18 cellular contexts compared by ENCODE assay signal in genomic region chr6:142225115-142225514, GRCh38.
A peak's percentile ranks its signal among the peaks of the same experiment; 100 is the strongest.
DNase-seq lines count a peak whose midpoint lies in the region; ATAC-seq and TF ChIP-seq lines count a peak whose summit lies in the region.
"Had no signal": no experiment of that assay in that cellular context is flagged by ENCODE, and none has a peak within 500 bp of the region (broad histone marks: within the 10 kb centered on the region; RNA-seq: fewer than 3 reads in every experiment).

No MANE protein-coding gene starts in this region.

- no peak for DNase-seq in natural killer cell treated with Interleukin-12 subunit alpha and Interleukin-12 subunit beta and Interleukin-15 and Interleukin-18, amount 100 ng/mL, for 72 hours (ENCODE audit: low spot score)
- DNase-seq in natural killer cell (no peak), smooth muscle cell (lab: John Stamatoyannopoulos, UW; ENCODE audit: unreplicated experiment) (no peak), substantia nigra (lab: John Stamatoyannopoulos, UW) (no peak), dorsolateral prefrontal cortex (no peak), NCI-H1092 (lab: John Stamatoyannopoulos, UW) (no peak)
- DNase-seq: AML-193; CD4-positive, alpha-beta memory T cell; DMS153; DMS79; GDM1; H9 had no signal

- no peak overlapping the region for H3K4me3 ChIP-seq in iPS-15b (ENCODE audit: low read depth, low read length)
- H3K4me3 ChIP-seq in smooth muscle cell, result no peak overlapping the region
- no peak overlapping the region for H3K4me3 ChIP-seq in dorsolateral prefrontal cortex
- H3K4me3 ChIP-seq: A549, BLaER1 had no signal

- H3K9ac ChIP-seq in iPS-15b (ENCODE audit: low read depth, low read length), result peak overlapping the region; percentile 3
- no peak overlapping the region for H3K9ac ChIP-seq in smooth muscle cell (ENCODE audit: low read depth)
- H3K9ac ChIP-seq: BLaER1 had no signal

- H3K79me2 ChIP-seq in smooth muscle cell (ENCODE audit: low read depth), result no peaks in the 10 kb centered on the region

- peaks cover 3% of the 10 kb centered on the region for H3K9me3 Mint-ChIP-seq in natural killer cell treated with Interleukin-12 subunit alpha and Interleukin-12 subunit beta and Interleukin-15 and Interleukin-18, amount 100 ng/mL, for 72 hours
- peaks cover 2 to 4% of the 10 kb centered on the region in 2 donors for H3K9me3 Mint-ChIP-seq in natural killer cell

- peak overlapping the region; percentile 12 for H3K4me3 Mint-ChIP-seq in natural killer cell treated with Interleukin-12 subunit alpha and Interleukin-12 subunit beta and Interleukin-15 and Interleukin-18, amount 100 ng/mL, for 72 hours
- H3K4me3 Mint-ChIP-seq in natural killer cell, result no peak overlapping the region
- H3K4me3 Mint-ChIP-seq: CD14-positive monocyte; CD4-positive, alpha-beta memory T cell; H9 had no signal

- no peaks in the 10 kb centered on the region for H3K36me3 ChIP-seq in iPS-15b (ENCODE audit: control insufficient read depth, insufficient read depth, low read length)
- no peaks in the 10 kb centered on the region for H3K36me3 ChIP-seq in smooth muscle cell (ENCODE audit: low read depth)

- H3K27me3 Mint-ChIP-seq in natural killer cell treated with Interleukin-12 subunit alpha and Interleukin-12 subunit beta and Interleukin-15 and Interleukin-18, amount 100 ng/mL, for 72 hours, result peaks cover 0 to 5% of the 10 kb centered on the region in 2 donors
- peaks cover 0 to under 1% of the 10 kb centered on the region in 2 donors for H3K27me3 Mint-ChIP-seq in natural killer cell (ENCODE audit: low read depth in 2 of 2)
- H3K27me3 Mint-ChIP-seq: CD4-positive, alpha-beta memory T cell had no signal

- no peaks in the 10 kb centered on the region for H3K27me3 ChIP-seq in iPS-15b (ENCODE audit: control insufficient read depth, insufficient read depth, low read length)
- H3K27me3 ChIP-seq in smooth muscle cell (ENCODE audit: low read depth), result no peaks in the 10 kb centered on the region
- no peaks in the 10 kb centered on the region for H3K27me3 ChIP-seq in dorsolateral prefrontal cortex
- H3K27me3 ChIP-seq: BLaER1 had no signal

- H3K4me1 ChIP-seq in iPS-15b (ENCODE audit: control insufficient read depth, insufficient read depth, low read length), result no peaks in the 10 kb centered on the region
- no peaks in the 10 kb centered on the region for H3K4me1 ChIP-seq in smooth muscle cell (ENCODE audit: low read depth)
- H3K4me1 ChIP-seq: A549, BLaER1 had no signal

- H2AFZ ChIP-seq in smooth muscle cell (ENCODE audit: low read depth), result no peak overlapping the region

- no peak overlapping the region for H3K27ac ChIP-seq in smooth muscle cell (ENCODE audit: low read depth)
- H3K27ac ChIP-seq in substantia nigra (ENCODE audit: low read depth, low read length, poor library complexity, severe bottlenecking), result no peak overlapping the region
- H3K27ac ChIP-seq in dorsolateral prefrontal cortex, result no peak overlapping the region
- H3K27ac ChIP-seq: 22Rv1, A549, BLaER1 had no signal

- H3F3A ChIP-seq in smooth muscle cell (ENCODE audit: low read depth), result no peaks in the 10 kb centered on the region

- intact Hi-C loops in natural killer cell (cut with micrococcal nuclease), result no loop called here
- intact Hi-C loops in dorsolateral prefrontal cortex (cut with DNase I), result no loop called here

- H3K36me3 Mint-ChIP-seq in natural killer cell treated with Interleukin-12 subunit alpha and Interleukin-12 subunit beta and Interleukin-15 and Interleukin-18, amount 100 ng/mL, for 72 hours, result no peaks in the 10 kb centered on the region
- H3K36me3 Mint-ChIP-seq in natural killer cell, result no peaks in the 10 kb centered on the region

- peak overlapping the region; percentile 48 to 51 for H3K27ac Mint-ChIP-seq in natural killer cell treated with Interleukin-12 subunit alpha and Interleukin-12 subunit beta and Interleukin-15 and Interleukin-18, amount 100 ng/mL, for 72 hours
- no peak overlapping the region for H3K27ac Mint-ChIP-seq in natural killer cell
- H3K27ac Mint-ChIP-seq: CD14-positive monocyte; CD4-positive, alpha-beta memory T cell; H9 had no signal

- WGBS in smooth muscle cell (ENCODE audit: low lambda C conversion rate), result 25% methylated on average over 4 of the region's 4 CpGs

- H3K4me2 ChIP-seq in smooth muscle cell, result peak overlapping the region; percentile 26
- H3K4me2 ChIP-seq: A549, BLaER1 had no signal

- no peaks in the 10 kb centered on the region for H4K20me1 ChIP-seq in smooth muscle cell (ENCODE audit: low read depth)
- H4K20me1 ChIP-seq: BLaER1 had no signal

- peaks cover 3 to 5% of the 10 kb centered on the region in 2 donors for H3K4me1 Mint-ChIP-seq in natural killer cell treated with Interleukin-12 subunit alpha and Interleukin-12 subunit beta and Interleukin-15 and Interleukin-18, amount 100 ng/mL, for 72 hours (ENCODE audit: low read depth in 2 of 2)
- H3K4me1 Mint-ChIP-seq in natural killer cell, result no peaks in the 10 kb centered on the region
- H3K4me1 Mint-ChIP-seq: CD14-positive monocyte; CD4-positive, alpha-beta memory T cell; H9 had no signal

- TF ChIP-seq CTCF in natural killer cell (IDR thresholded peaks at IDR 0.05) (no peak), smooth muscle cell (IDR thresholded peaks at IDR 0.05; ENCODE audit: borderline replicate concordance, insufficient read depth, poor library complexity, severe bottlenecking) (no peak), dorsolateral prefrontal cortex (IDR thresholded peaks at IDR 0.05 in 54 of 56, conservative IDR thresholded peaks at IDR 0.05 in 2 of 56; ENCODE audit: low read depth in 1 of 56, partially characterized antibody in 56 of 56) (no peak)

- ATAC-seq in natural killer cell treated with Interleukin-12 subunit alpha and Interleukin-12 subunit beta and Interleukin-15 and Interleukin-18, amount 100 ng/mL, for 72 hours, result peak; percentile 69 to 70
- no peak for ATAC-seq in natural killer cell
- ATAC-seq: A549, HepG2 had no signal

- no peaks in the 10 kb centered on the region for H3K9me3 ChIP-seq in iPS-15b (ENCODE audit: control insufficient read depth, insufficient read depth, low read length)
- no peaks in the 10 kb centered on the region for H3K9me3 ChIP-seq in smooth muscle cell (replicated peaks; ENCODE audit: low read depth)
- H3K9me3 ChIP-seq: A549, BLaER1 had no signal

Comparison
In these comparisons a context has a peak if more than half of its experiments do, and no peak if none do; other contexts are left out.
1. ATAC-seq: peak in natural killer cell treated with Interleukin-12 subunit alpha and Interleukin-12 subunit beta and Interleukin-15 and Interleukin-18, amount 100 ng/mL, for 72 hours (2 of 2); none in natural killer cell (0 of 3).
2. H3K27ac Mint-ChIP-seq: peak in natural killer cell treated with Interleukin-12 subunit alpha and Interleukin-12 subunit beta and Interleukin-15 and Interleukin-18, amount 100 ng/mL, for 72 hours (2 of 2); none in natural killer cell (0 of 2).